ENCODE assay signal across 18 cellular contexts in the genomic region with DNA sequence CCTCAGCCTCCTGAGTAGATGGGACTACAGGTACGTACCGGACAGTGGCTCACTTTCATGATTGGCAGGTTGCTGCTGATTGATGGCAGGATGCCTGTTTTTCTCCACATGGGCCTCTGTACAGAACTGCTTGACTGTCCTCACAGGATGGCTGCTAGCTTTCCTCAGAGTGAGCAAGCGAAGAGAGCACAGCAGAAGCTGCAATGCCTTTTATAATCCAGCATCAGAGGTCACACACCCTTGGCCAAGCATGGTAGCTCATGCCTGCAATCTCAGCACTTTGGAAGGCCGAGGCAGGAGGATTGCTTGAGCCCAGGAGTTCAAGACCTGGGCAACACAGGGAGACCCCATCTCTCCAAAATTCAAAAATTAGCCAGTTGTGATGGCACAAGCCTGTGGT. TPM values are rescaled to one million over a fixed set of nuclear protein-coding genes. Genes with fewer than 3 reads are reported as not detected.
DNase-seq lines count a peak whose midpoint lies in the region; ATAC-seq, FAIRE-seq and TF ChIP-seq lines count a peak whose summit lies in the region.
"Had no signal": no experiment of that assay in that cellular context is flagged by ENCODE, and none has a peak within 500 bp of the region (broad histone marks: within the 10 kb centered on the region; RNA-seq: fewer than 3 reads in every experiment).

No MANE protein-coding gene starts in this region.

- no peaks in the 10 kb centered on the region for H3K9me3 Mint-ChIP-seq in GM23338

- no peak overlapping the region for H3K4me3 Mint-ChIP-seq in GM23338

- CTCF ChIA-PET in K562 (lab: Yijun Ruan, JAX; ENCODE audit: low intra/inter-chr PET ratio): no interaction called here

- TF ChIP-seq POLR2A in K562 (conservative IDR thresholded peaks at IDR 0.05): no peak

- peaks cover 4% of the 10 kb centered on the region for H3K27me3 Mint-ChIP-seq in GM23338 (ENCODE audit: insufficient read depth, low read depth, poor library complexity)

- H3K4me1 ChIP-seq in BLaER1 treated with 17β-estradiol and CSF1 and Interleukin-3, amounts not matched to agents 10 nM and 100 nM: peaks cover 0 to 55% (median 14%) of the 10 kb centered on the region in 10 experiments; a peak in 13 of 20 replicates
- H3K4me1 ChIP-seq in GM23338 (ENCODE audit: insufficient read depth) (peaks cover 3% of the 10 kb centered on the region; the same call in 1 of the 2 replicates), K562 (replicated peaks in 1 of 2; ENCODE audit: control insufficient read depth in 2 of 2, insufficient read depth in 2 of 2, low read length in 2 of 2) (no peaks in the 10 kb centered on the region), parathyroid adenoma (no peaks in the 10 kb centered on the region)
- H3K4me1 ChIP-seq: Peyer's patch had no signal

- no peak for TF ChIP-seq RAD21 in K562 (CRISPR knock-in tag; conservative IDR thresholded peaks at IDR 0.05 in 1 of 2, IDR thresholded peaks at IDR 0.05 in 1 of 2)

- no peak overlapping the region for H3K27ac ChIP-seq in BLaER1 treated with 17β-estradiol and CSF1 and Interleukin-3, amounts not matched to agents 10 nM and 100 nM
- H3K27ac ChIP-seq in GM23338 (ENCODE audit: low read depth): no peak overlapping the region
- no peak overlapping the region for H3K27ac ChIP-seq in K562 (ENCODE audit: extremely low read depth, low read depth, low read length)
- H3K27ac ChIP-seq in parathyroid adenoma: no peak overlapping the region
- H3K27ac ChIP-seq: BLaER1, KMS-11, Peyer's patch had no signal

- no peaks in the 10 kb centered on the region for H3K9me2 ChIP-seq in GM23338 (ENCODE audit: insufficient read depth)

- H3K4me3 ChIP-seq in BLaER1 treated with 17β-estradiol and CSF1 and Interleukin-3, amounts not matched to agents 10 nM and 100 nM: no peak overlapping the region
- H3K4me3 ChIP-seq in GM23338: no peak overlapping the region
- H3K4me3 ChIP-seq in K562: no peak overlapping the region
- no peak overlapping the region for H3K4me3 ChIP-seq in parathyroid adenoma (ENCODE audit: low read depth, low read length)
- H3K4me3 ChIP-seq: BLaER1, Peyer's patch, SK-N-MC had no signal

- ATAC-seq in GM23338: no peak
- no peak; the same call in 2 of the 3 replicates for ATAC-seq in K562
- no peak for ATAC-seq in GM18517 (IDR thresholded peaks at IDR 0.05; ENCODE audit: unreplicated experiment)

- POLR2A ChIA-PET in K562 (lab: Yijun Ruan, JAX): interaction anchor here (1.3 kb wide), 1 partner anchor 17 kb away, joined by 3 read pairs; no protein-coding TSS in a partner anchor

- no peaks in the 10 kb centered on the region for H3K36me3 Mint-ChIP-seq in GM23338 (ENCODE audit: low read depth)

- in situ Hi-C loops in K562 (cut with MboI): no loop called here

- no peak overlapping the region; a peak in 1 of 22 replicates for H3K9ac ChIP-seq in BLaER1 treated with 17β-estradiol and CSF1 and Interleukin-3, amounts not matched to agents 10 nM and 100 nM
- H3K9ac ChIP-seq in K562 (ENCODE audit: insufficient read depth in 1 of 2, low read depth in 2 of 2, low read length in 2 of 2): no peak overlapping the region
- no peak overlapping the region for H3K9ac ChIP-seq in parathyroid adenoma
- H3K9ac ChIP-seq: BLaER1, KMS-11 had no signal

- H2AFZ ChIP-seq in GM23338 (peak overlapping the region; percentile 93; the same call in 1 of the 2 replicates), K562 (ENCODE audit: low read depth, low read length) (peak overlapping the region; percentile 45; the same call in 1 of the 2 replicates), parathyroid adenoma (peak overlapping the region; percentile 45)

- no peak for TF ChIP-seq CTCF in GM23338 (conservative IDR thresholded peaks at IDR 0.05; ENCODE audit: low read depth in 2 of 2)
- TF ChIP-seq CTCF in K562 (IDR thresholded peaks at IDR 0.05 in 2 of 3, conservative IDR thresholded peaks at IDR 0.05 in 1 of 3; ENCODE audit: insufficient read depth in 2 of 3, low read depth in 1 of 3, low read length in 3 of 3): no peak
- no peak for TF ChIP-seq CTCF in parathyroid adenoma (IDR thresholded peaks at IDR 0.05)

- no TSS peak for BruUV-seq in K562 (replicated peaks; lab: Mats Ljungman, UMichigan)

- no peak for TF ChIP-seq EP300 in K562 (IDR thresholded peaks at IDR 0.05; ENCODE audit: low read length)

- intact Hi-C loops in K562 (cut with micrococcal nuclease): no loop called here

- H3K27me3 ChIP-seq in BLaER1 treated with 17β-estradiol and CSF1 and Interleukin-3, amounts not matched to agents 10 nM and 100 nM: no peaks in the 10 kb centered on the region
- H3K27me3 ChIP-seq in GM23338 (ENCODE audit: insufficient read depth) (no peaks in the 10 kb centered on the region), K562 (ENCODE audit: control insufficient read depth in 2 of 2, insufficient read depth in 2 of 2, low read length in 2 of 2) (no peaks in the 10 kb centered on the region), parathyroid adenoma (ENCODE audit: control insufficient read depth, insufficient read depth, low read length) (no peaks in the 10 kb centered on the region)
- H3K27me3 ChIP-seq: BLaER1, Peyer's patch had no signal

- H3K79me2 ChIP-seq in GM23338 (replicated peaks; ENCODE audit: insufficient read depth) (no peaks in the 10 kb centered on the region), K562 (ENCODE audit: control insufficient read depth, insufficient read depth, low read length) (no peaks in the 10 kb centered on the region), parathyroid adenoma (no peaks in the 10 kb centered on the region)

- DNase-seq in GM23338 (ENCODE audit: low spot score): no peak
- no peak for DNase-seq in K562 (ENCODE audit: extremely low read depth in 1 of 4, low spot score in 3 of 4)
- DNase-seq in COLO829 (ENCODE audit: low spot score): no peak
- DNase-seq in AG08395 (ENCODE audit: low spot score): no peak
- DNase-seq: DMS 273 treated with DMSO at 0.1 percent for 48 hours, H7, NCI-H1048, NCI-H1436 treated with DMSO at 0.1 percent for 48 hours, NCI-H2029 treated with DMSO at 0.1 percent for 48 hours, NCI-H510A, Right ventricle myocardium superior had no signal

- H3K9me3 ChIP-seq in BLaER1 treated with 17β-estradiol and CSF1 and Interleukin-3, amounts not matched to agents 10 nM and 100 nM (replicated peaks in 1 of 11): no peaks in the 10 kb centered on the region
- no peaks in the 10 kb centered on the region for H3K9me3 ChIP-seq in K562 (replicated peaks; ENCODE audit: control insufficient read depth, insufficient read depth, low read depth, low read length)
- H3K9me3 ChIP-seq in parathyroid adenoma (ENCODE audit: control insufficient read depth, low read length): no peaks in the 10 kb centered on the region
- H3K9me3 ChIP-seq: BLaER1, Peyer's patch had no signal

- no peaks in the 10 kb centered on the region for H3K36me3 ChIP-seq in BLaER1 treated with 17β-estradiol and CSF1 and Interleukin-3, amounts not matched to agents 10 nM and 100 nM
- H3K36me3 ChIP-seq in GM23338 (ENCODE audit: insufficient read depth): no peaks in the 10 kb centered on the region
- H3K36me3 ChIP-seq in K562 (ENCODE audit: control insufficient read depth, insufficient read depth, low read length): no peaks in the 10 kb centered on the region
- H3K36me3 ChIP-seq in parathyroid adenoma (ENCODE audit: control insufficient read depth, insufficient read depth, low read length): no peaks in the 10 kb centered on the region
- H3K36me3 ChIP-seq: BLaER1, Peyer's patch had no signal

- no peak overlapping the region for H3K27ac Mint-ChIP-seq in GM23338

- no peaks in the 10 kb centered on the region for H3K9me1 ChIP-seq in K562 (ENCODE audit: control insufficient read depth, insufficient read depth, low read length)

- FAIRE-seq in K562 (lab: Jason Lieb, UNC): no peak

- peaks cover 7% of the 10 kb centered on the region; the same call in 2 of the 3 replicates for H3K4me1 Mint-ChIP-seq in GM23338

- 46% methylated on average over 4 of the region's 4 CpGs for WGBS in K562 (ENCODE audit: insufficient coverage, low coverage, missing lambda C conversion rate)

- no peaks in the 10 kb centered on the region for H4K20me1 ChIP-seq in BLaER1 treated with 17β-estradiol and CSF1 and Interleukin-3, amounts not matched to agents 10 nM and 100 nM
- H4K20me1 ChIP-seq in GM23338 (replicated peaks; ENCODE audit: insufficient read depth): no peaks in the 10 kb centered on the region
- no peaks in the 10 kb centered on the region for H4K20me1 ChIP-seq in K562 (replicated peaks; ENCODE audit: control insufficient read depth, insufficient read depth, low read length)
- H4K20me1 ChIP-seq: BLaER1 had no signal

- peak overlapping the region in 8 of 11 experiments; percentile 16 to 72 (median 52); a peak in 13 of 22 replicates for H3K4me2 ChIP-seq in BLaER1 treated with 17β-estradiol and CSF1 and Interleukin-3, amounts not matched to agents 10 nM and 100 nM
- H3K4me2 ChIP-seq in GM23338 (no peak overlapping the region), K562 (ENCODE audit: insufficient read depth, low read length) (no peak overlapping the region), parathyroid adenoma (ENCODE audit: low read length) (no peak overlapping the region)
- H3K4me2 ChIP-seq: BLaER1, KMS-11 had no signal

- H3F3A ChIP-seq in GM23338 (replicated peaks; ENCODE audit: low read depth): no peaks in the 10 kb centered on the region

TF ChIP-seq in GM23338, 12 proteins besides CTCF, POLR2A, EP300 and RAD21 (continues in another document):
- TF ChIP-seq STAT1 (IDR thresholded peaks at IDR 0.05; ENCODE audit: unreplicated experiment): no peak

TF ChIP-seq in K562, 482 proteins besides CTCF, POLR2A, EP300 and RAD21 (continues in another document):
- peak; percentile 26 for TF ChIP-seq MEIS2 (IDR thresholded peaks at IDR 0.05; ENCODE audit: partially characterized antibody)

RNA-seq across cellular contexts. Expression of a gene that starts 31.0 kb away (rescaled TPM):
- total RNA-seq in GM23338 (2014; rRNA removed; shearing (Covaris generic)): 60.1 and 73.1 TPM in 2 replicates
- polyA plus RNA-seq in GM23338 (2016; fragmentation: Nextera tagmentation; extraction: Ambion mirVana) (42.5 and 47.8 TPM in 2 replicates), K562 (2011; rRNA removed) (14.2 and 16.3 TPM in 2 replicates), K562 (2014; fragmentation: Illumina TruSeq; extraction: Trizol) (25.7 and 28.8 TPM in 2 replicates), K562 (2014; fragmentation: Nextera tagmentation; extraction: Ambion mirVana) (10 to 100 TPM; 15.3 to 32.5 TPM), K562 (2014; rRNA removed) (23.6 and 27.1 TPM in 2 replicates)
- total RNA-seq in K562 (2011; cell fraction: chromatin; rRNA removed; ENCODE audit: low replicate concordance): 12.1 and 12.2 TPM in 2 replicates
- total RNA-seq in K562 (2011; cell fraction: nucleolus; rRNA removed): 9.1 and 10.3 TPM in 2 replicates
- 11.2 and 16.2 TPM in 2 replicates for total RNA-seq in K562 (2011; cell fraction: nucleoplasm; rRNA removed)
- total RNA-seq in K562 (2014; rRNA removed) (24.9 and 29.9 TPM in 2 replicates), K562 (2014; rRNA removed; fragmentation: Illumina TruSeq; extraction: Trizol) (18.5 and 19.2 TPM in 2 replicates), K562 (2015; rRNA removed; fragmentation: Illumina TruSeq; extraction: Trizol) (22.8 and 23.3 TPM in 2 replicates), K562 (2021) (33.6 and 35.2 TPM in 2 replicates)
- polyA plus RNA-seq in K562 (2011; cell fraction: cytosol; rRNA removed): 9.6 and 14.5 TPM in 2 replicates
- 11.4 and 14.0 TPM in 2 replicates for polyA plus RNA-seq in K562 (2011; cell fraction: nucleus; rRNA removed)
- polyA plus RNA-seq in K562 (2012): 28.6 and 33.5 TPM in 2 replicates
- polyA minus RNA-seq in K562 (2011; rRNA and poly(A)+ RNA removed): 17.7 and 17.9 TPM in 2 replicates
- 11.6 and 12.2 TPM in 2 replicates for polyA minus RNA-seq in K562 (2011; cell fraction: cytosol; rRNA and poly(A)+ RNA removed)
- 9.0 and 14.4 TPM in 2 replicates for polyA minus RNA-seq in K562 (2011; cell fraction: nucleus; rRNA and poly(A)+ RNA removed)

Comparison
In these comparisons a context has a peak if more than half of its experiments do, and no peak if none do; other contexts are left out.
1. H3K4me2 ChIP-seq: peak in BLaER1 treated with 17β-estradiol and CSF1 and Interleukin-3, amounts not matched to agents 10 nM and 100 nM (8 of 11); none in GM23338 (single experiment), K562 (single experiment) and parathyroid adenoma (single experiment).
2. Peak in every context shown above with its lines, with median percentiles within 50 percentile points of each other: H2AFZ ChIP-seq.